In genomic region chr18:58152216-58152615, GRCh38 we compare ENCODE assay signal across 31 cellular contexts.
"Had no signal": no experiment of that assay in that cellular context is flagged by ENCODE, and none has a peak within 500 bp of the region (broad histone marks: within the 10 kb centered on the region; RNA-seq: fewer than 3 reads in every experiment).

No MANE protein-coding gene starts in this region.

- ATAC-seq: activated CD4-positive, alpha-beta T cell treated with anti-CD3 and anti-CD28 coated beads for 36 hours; activated CD4-positive, CD25-positive, alpha-beta regulatory T cell treated with anti-CD3 and anti-CD28 coated beads, Interleukin-2, amount 50 U/mL, for 24 hours; activated CD8-positive, alpha-beta memory T cell treated with anti-CD3 and anti-CD28 coated beads, Interleukin-2, amount 10 ng/mL, durations not matched to agents 7 days and 5 days; activated CD8-positive, alpha-beta T cell treated with anti-CD3 and anti-CD28 coated beads, Interleukin-2, amount 10 ng/mL, durations not matched to agents 7 days and 5 days; activated naive CD8-positive, alpha-beta T cell treated with anti-CD3 and anti-CD28 coated beads, Interleukin-2, amount 50 U/mL, for 24 hours; WTC11 had no signal

- H3K9me3 ChIP-seq: ascending aorta had no signal

- H3K4me3 ChIP-seq: ascending aorta, cardiac muscle cell had no signal

- H3K27ac ChIP-seq: ascending aorta, cardiac muscle cell, WERI-Rb-1 had no signal

- H3K36me3 ChIP-seq: ascending aorta, cardiac muscle cell, WERI-Rb-1 had no signal

- DNase-seq: activated CD4-positive, alpha-beta memory T cell treated with anti-CD3 and anti-CD28 coated beads, Interleukin-2, amount 10 ng/mL, durations not matched to agents 7 days and 5 days; activated CD4-positive, alpha-beta T cell treated with anti-CD3 and anti-CD28 coated beads for 1 hour; activated CD4-positive, alpha-beta T cell treated with anti-CD3 and anti-CD28 coated beads for 36 hours; activated CD4-positive, alpha-beta T cell treated with anti-CD3 and anti-CD28 coated beads for 48 hours; activated CD4-positive, alpha-beta T cell treated with anti-CD3 and anti-CD28 coated beads, Interleukin-2, amount 10 ng/mL, durations not matched to agents 7 days and 5 days; activated CD4-positive, alpha-beta T cell treated with anti-CD3 and anti-CD28 coated beads, Interleukin-2, amount 50 U/mL, for 48 hours; activated CD4-positive, CD25-positive, alpha-beta regulatory T cell; activated CD8-positive, alpha-beta memory T cell treated with anti-CD3 and anti-CD28 coated beads for 24 hours; activated CD8-positive, alpha-beta memory T cell treated with anti-CD3 and anti-CD28 coated beads, Interleukin-2, amount 10 ng/mL, durations not matched to agents 7 days and 5 days; activated CD8-positive, alpha-beta memory T cell treated with anti-CD3 and anti-CD28 coated beads, Interleukin-2, amount 50 U/mL, for 48 hours; activated CD8-positive, alpha-beta T cell treated with anti-CD3 and anti-CD28 coated beads, Interleukin-2, amount 10 ng/mL, durations not matched to agents 7 days and 5 days; activated effector memory CD4-positive, alpha-beta T cell treated with Interleukin-2 at 50 U/mL for 16 hours; activated gamma-delta T cell; activated naive CD4-positive, alpha-beta T cell treated with anti-CD3 and anti-CD28 coated beads, Interleukin-2, amount 10 ng/mL, durations not matched to agents 7 days and 5 days; activated naive CD4-positive, alpha-beta T cell treated with Interleukin-2 at 50 U/mL for 16 hours; activated naive CD8-positive, alpha-beta T cell treated with anti-CD3 and anti-CD28 coated beads, Interleukin-2, amount 10 ng/mL, durations not matched to agents 7 days and 5 days; activated naive CD8-positive, alpha-beta T cell treated with anti-CD3 and anti-CD28 coated beads, Interleukin-2, amount 50 U/mL, for 24 hours; activated T-cell treated with anti-CD3 and anti-CD28 coated beads, Interleukin-2, amount 50 U/mL, for 24 hours; activated T-cell treated with anti-CD3 and anti-CD28 coated beads, Interleukin-2, amount 50 U/mL, for 48 hours; amygdala; anterior cingulate cortex; caudate nucleus; cerebellar nuclear complex; T-helper 1 cell; T-helper 2 cell; T-helper 9 cell; WERI-Rb-1 had no signal

- H3K4me1 ChIP-seq: ascending aorta had no signal

- H3K27me3 ChIP-seq: ascending aorta, cardiac muscle cell had no signal
